ENCODE assay signal across 8 cellular contexts in genomic region chr7:1087952-1088920, GRCh38. TPM values are rescaled to one million over a fixed set of nuclear protein-coding genes. Genes with fewer than 3 reads are reported as not detected.
DNase-seq lines count a peak whose midpoint lies in the region; ATAC-seq and TF ChIP-seq lines count a peak whose summit lies in the region.

Gene GPER1 (plus strand): TSS chr7:1088113. CDS start chr7:1091729, 3,616 bp downstream.

- no peaks in the 10 kb centered on the region for H3K9me3 Mint-ChIP-seq in activated naive CD8-positive, alpha-beta T cell (ENCODE audit: low read depth)

- POLR2A ChIA-PET in HEK293 (lab: Yijun Ruan, JAX), result no interaction called here

- H3K4me1 ChIP-seq in HEK293 (ENCODE audit: control insufficient read depth, insufficient read depth, low read length) (peaks cover 15% of the 10 kb centered on the region), cardiac muscle cell (ENCODE audit: low read depth) (peaks cover 8% of the 10 kb centered on the region)

- H3K27me3 Mint-ChIP-seq in activated naive CD8-positive, alpha-beta T cell, result no peaks in the 10 kb centered on the region

- no peaks in the 10 kb centered on the region for H3K27me3 ChIP-seq in cardiac muscle cell

- peaks cover 0 to 5% of the 10 kb centered on the region in 2 experiments; a peak in 1 of 3 replicates for H3K36me3 ChIP-seq in HEK293 (ENCODE audit: control insufficient read depth in 2 of 2, insufficient read depth in 1 of 2, low read length in 2 of 2)
- H3K36me3 ChIP-seq in cardiac muscle cell, result no peaks in the 10 kb centered on the region

- H3K4me3 Mint-ChIP-seq in activated naive CD8-positive, alpha-beta T cell, result peak within 1 kb of the TSS; percentile 63

- H3K9me3 ChIP-seq in HEK293 (ENCODE audit: control insufficient read depth, insufficient read depth, low read depth, low read length) (no peaks in the 10 kb centered on the region), cardiac muscle cell (ENCODE audit: low read depth) (no peaks in the 10 kb centered on the region)

- DNase-seq in AG08395 (ENCODE audit: low spot score) (peak; percentile 82), cardiac muscle cell (ENCODE audit: low read depth in 1 of 2, low spot score in 1 of 2) (peak; percentile 59 to 75), retina (peak; percentile 69)
- DNase-seq in activated CD4-positive, CD25-positive, alpha-beta regulatory T cell (lab: John Stamatoyannopoulos, UW), result no peak
- DNase-seq in stimulated activated CD4-positive, alpha-beta T cell treated with anti-CD3 and anti-CD28 coated beads, Interleukin-15, amount 100 ng/mL, for 24 hours, result no peak

- H3K36me3 Mint-ChIP-seq in activated naive CD8-positive, alpha-beta T cell, result no peaks in the 10 kb centered on the region

- H3K27ac Mint-ChIP-seq in activated naive CD8-positive, alpha-beta T cell, result no peak within 1 kb of the TSS

- TF ChIP-seq CTCF in HEK293 (tag by site-specific recombination; IDR thresholded peaks at IDR 0.05) (no peak), cardiac muscle cell (IDR thresholded peaks at IDR 0.05; ENCODE audit: low read depth, low read length) (no peak)

- peaks cover 8% of the 10 kb centered on the region for H3K4me1 Mint-ChIP-seq in activated naive CD8-positive, alpha-beta T cell (ENCODE audit: low read depth)

- CTCF ChIA-PET in HEK293 (lab: Yijun Ruan, JAX), result interaction anchor here (0.7 to 3.7 kb wide), 8 partner anchors 12 to 451 kb away, joined by 3 to 38 read pairs (median 4); a partner anchor contains a TSS

- H3K4me3 ChIP-seq in HEK293 (ENCODE audit: low read depth, low read length) (no peak within 1 kb of the TSS), cardiac muscle cell (peak within 1 kb of the TSS; percentile 7)

- no peak for ATAC-seq in GM19455 (IDR thresholded peaks at IDR 0.05; ENCODE audit: unreplicated experiment)

- no peak within 1 kb of the TSS; the same call in 1 of the 2 replicates for H3K27ac ChIP-seq in HEK293 (ENCODE audit: extremely low read depth, low read depth, low read length)
- peak within 1 kb of the TSS; percentile 30 for H3K27ac ChIP-seq in cardiac muscle cell

TF ChIP-seq in HEK293, 187 proteins besides CTCF, POLR2A, EP300 and RAD21 (continues in another document):
- TF ChIP-seq PRDM2 (tag by site-specific recombination; IDR thresholded peaks at IDR 0.05; ENCODE audit: borderline replicate concordance) (no peak), ZNF785 (tag by site-specific recombination; IDR thresholded peaks at IDR 0.05) (no peak), ZBTB48 (tag by site-specific recombination; IDR thresholded peaks at IDR 0.05) (no peak), ZBTB11 (tag by site-specific recombination; conservative IDR thresholded peaks at IDR 0.05; ENCODE audit: low read depth) (no peak), ZNF692 (tag by site-specific recombination; IDR thresholded peaks at IDR 0.05) (no peak), SP2 (tag by site-specific recombination; IDR thresholded peaks at IDR 0.05) (peak; percentile 33; the same call in 1 of the 2 replicates), ZFP41 (tag by site-specific recombination; IDR thresholded peaks at IDR 0.05; ENCODE audit: borderline replicate concordance) (no peak), ZNF335 (tag by site-specific recombination; conservative IDR thresholded peaks at IDR 0.05) (peak; percentile 59), GLIS2 (tag by site-specific recombination; IDR thresholded peaks at IDR 0.05) (peak; percentile 48), ZNF398 (tag by site-specific recombination; IDR thresholded peaks at IDR 0.05) (peak; percentile 73), ZNF121 (tag by site-specific recombination; IDR thresholded peaks at IDR 0.05) (no peak), ZNF174 (tag by site-specific recombination; IDR thresholded peaks at IDR 0.05) (no peak), ZNF600 (tag by site-specific recombination; IDR thresholded peaks at IDR 0.05) (peak; percentile 65)

RNA-seq across cellular contexts. Expression of gene GPER1, which starts in this region (rescaled TPM):
- total RNA-seq in cardiac muscle cell, result 1.6 and 5.2 TPM in 2 replicates
- 1.7 and 3.4 TPM in 2 replicates for polyA plus RNA-seq in cardiac muscle cell

Comparison
In these comparisons a context has a peak if more than half of its experiments do, and no peak if none do; other contexts are left out.
1. DNase-seq: peak in AG08395 (single experiment), cardiac muscle cell (2 of 2) and retina (single experiment); none in activated CD4-positive, CD25-positive, alpha-beta regulatory T cell (0 of 4) and stimulated activated CD4-positive, alpha-beta T cell treated with anti-CD3 and anti-CD28 coated beads, Interleukin-15, amount 100 ng/mL, for 24 hours (single experiment).